ENCODE assay signal across 17 cellular contexts in genomic region chr20:52291109-52291508, GRCh38.
"Had no signal": no experiment of that assay in that cellular context is flagged by ENCODE, and none has a peak within 500 bp of the region (broad histone marks: within the 10 kb centered on the region; RNA-seq: fewer than 3 reads in every experiment).

No MANE protein-coding gene starts in this region.

- H3K4me1 ChIP-seq: colonic mucosa, gastroesophageal sphincter, prostate gland, spleen had no signal

- DNase-seq: activated CD4-positive, alpha-beta T cell treated with anti-CD3 and anti-CD28 coated beads, Interleukin-2, amount 50 U/mL, for 4 hours; activated naive CD8-positive, alpha-beta T cell treated with anti-CD3 and anti-CD28 coated beads, Interleukin-2, amount 10 ng/mL, durations not matched to agents 7 days and 5 days; activated T-cell treated with anti-CD3 and anti-CD28 coated beads, Interleukin-2, amount 50 U/mL, for 4 hours; aorta; colonic mucosa; effector CD8-positive, alpha-beta T cell; nucleus accumbens; spleen; stimulated activated CD4-positive, alpha-beta T cell treated with anti-CD3 and anti-CD28 coated beads, Interleukin-1b, Interleukin-23, amount 100 ng/mL, for 48 hours; stimulated activated naive CD4-positive, alpha-beta T cell treated with Interleukin-2 at 50 U/mL for 16 hours; trophoblast cell had no signal

- H3K4me3 Mint-ChIP-seq: activated naive CD8-positive, alpha-beta T cell treated with anti-CD3 and anti-CD28 coated beads, Interleukin-2, amount 10 ng/mL, durations not matched to agents 7 days and 5 days; activated T-cell treated with anti-CD3 and anti-CD28 coated beads, Interleukin-2, amount 50 U/mL, for 4 hours; T-helper 2 cell treated with Interferon-gamma antibody and Interleukin-4, amounts not matched to agents 5 μg/mL and 100 μg/mL, for 36 hours had no signal

- H3K4me3 ChIP-seq: cardiac muscle cell, colonic mucosa, gastroesophageal sphincter, prostate gland, spleen had no signal

- ATAC-seq: activated CD4-positive, CD25-positive, alpha-beta regulatory T cell treated with anti-CD3 and anti-CD28 coated beads, Interleukin-2, amount 50 U/mL, for 24 hours; activated T-cell treated with anti-CD3 and anti-CD28 coated beads, Interleukin-2, amount 50 U/mL, for 4 hours; gastroesophageal sphincter; sciatic nerve had no signal

- H3K36me3 ChIP-seq: cardiac muscle cell, colonic mucosa, gastroesophageal sphincter, prostate gland, spleen had no signal

- H3K9me3 ChIP-seq: colonic mucosa, prostate gland had no signal

- H3K36me3 Mint-ChIP-seq: activated naive CD8-positive, alpha-beta T cell treated with anti-CD3 and anti-CD28 coated beads, Interleukin-2, amount 10 ng/mL, durations not matched to agents 7 days and 5 days had no signal

- H3K27me3 ChIP-seq: cardiac muscle cell, colonic mucosa, spleen had no signal

- H3K27ac Mint-ChIP-seq: activated naive CD8-positive, alpha-beta T cell treated with anti-CD3 and anti-CD28 coated beads, Interleukin-2, amount 10 ng/mL, durations not matched to agents 7 days and 5 days; T-helper 2 cell treated with Interferon-gamma antibody and Interleukin-4, amounts not matched to agents 5 μg/mL and 100 μg/mL, for 36 hours had no signal

- H3K27ac ChIP-seq: cardiac muscle cell, colonic mucosa, gastroesophageal sphincter, prostate gland, spleen had no signal
